27 cellular contexts compared by ENCODE assay signal in genomic region chr5:56759521-56759920, GRCh38. TPM values are rescaled to one million over a fixed set of nuclear protein-coding genes. Genes with fewer than 3 reads are reported as not detected.
DNase-seq lines count a peak whose midpoint lies in the region; TF ChIP-seq lines count a peak whose summit lies in the region.
"Had no signal": no experiment of that assay in that cellular context is flagged by ENCODE, and none has a peak within 500 bp of the region (broad histone marks: within the 10 kb centered on the region; RNA-seq: fewer than 3 reads in every experiment).

No MANE protein-coding gene starts in this region.

- no peak for TF ChIP-seq POLR2A in testis (IDR thresholded peaks at IDR 0.05)
- TF ChIP-seq POLR2A in uterus (IDR thresholded peaks at IDR 0.05): no peak

- no peaks in the 10 kb centered on the region for H3K36me3 Mint-ChIP-seq in progenitor cell of endocrine pancreas (ENCODE audit: insufficient read depth)
- H3K36me3 Mint-ChIP-seq: activated CD4-positive, alpha-beta memory T cell treated with anti-CD3 and anti-CD28 coated beads for 36 hours; activated naive CD4-positive, alpha-beta T cell treated with anti-CD3 and anti-CD28 coated beads, Interleukin-2, amount 50 U/mL, for 72 hours; T-cell had no signal

- H3K4me1 ChIP-seq in OCI-LY1 (ENCODE audit: insufficient read depth, low read length, severe bottlenecking) (peaks cover 81% of the 10 kb centered on the region), testis (peaks cover 9% of the 10 kb centered on the region), uterus (no peaks in the 10 kb centered on the region)
- H3K4me1 ChIP-seq: ascending aorta had no signal

- H3K4me3 Mint-ChIP-seq in progenitor cell of endocrine pancreas (ENCODE audit: low read depth): no peak overlapping the region
- H3K4me3 Mint-ChIP-seq: activated CD4-positive, alpha-beta memory T cell treated with anti-CD3 and anti-CD28 coated beads for 36 hours; T-cell had no signal

- no peak overlapping the region; the same call in 1 of the 2 replicates for H3K4me2 ChIP-seq in OCI-LY1 (ENCODE audit: low read length)

- no peaks in the 10 kb centered on the region for H3K9me2 ChIP-seq in OCI-LY1 (ENCODE audit: low read depth, low read length)

- H3K79me2 ChIP-seq in OCI-LY1 (ENCODE audit: insufficient read depth, low read length): no peaks in the 10 kb centered on the region

- H3K4me3 ChIP-seq in OCI-LY1 (ENCODE audit: low read depth, low read length, poor library complexity, severe bottlenecking) (no peak overlapping the region), testis (no peak overlapping the region), uterus (no peak overlapping the region)
- H3K4me3 ChIP-seq: ascending aorta, K562, SJSA1, skin epidermis, suprapubic skin had no signal

- DNase-seq in SIG-M5 treated with dmso at 0.1 percent for 504 hours (lab: John Stamatoyannopoulos, UW; ENCODE audit: unreplicated experiment) (peak; percentile 7), SIG-M5 (lab: John Stamatoyannopoulos, UW) (no peak), kidney tubule cell (ENCODE audit: low spot score) (peak; percentile 11), testis (peak; percentile 32), progenitor cell of endocrine pancreas (ENCODE audit: low spot score, unreplicated experiment) (no peak), uterus (no peak), AG08396 (ENCODE audit: low spot score) (no peak)
- DNase-seq: activated CD4-positive, alpha-beta memory T cell treated with anti-CD3 and anti-CD28 coated beads for 36 hours; activated CD8-positive, alpha-beta memory T cell treated with anti-CD3 and anti-CD28 coated beads, Interleukin-2, amount 50 U/mL, for 48 hours; Caco-2; DMS79 treated with DMSO at 0.1 percent for 48 hours; erythroblast; foreskin fibroblast; GOT3; MM.1S; NCI-H1417; NCI-H446 treated with DMSO at 0.1 percent for 48 hours; T-cell had no signal

- peaks cover 6% of the 10 kb centered on the region for H3K4me1 Mint-ChIP-seq in progenitor cell of endocrine pancreas (ENCODE audit: low read depth)

- H3K27ac ChIP-seq in OCI-LY1 (ENCODE audit: low read depth, low read length, poor library complexity, severe bottlenecking) (peak overlapping the region; percentile 89), testis (no peak overlapping the region), uterus (no peak overlapping the region)
- H3K27ac ChIP-seq: 22Rv1, ascending aorta, SJSA1, suprapubic skin had no signal

- no peak overlapping the region for H2AFZ ChIP-seq in OCI-LY1 (ENCODE audit: low read length)

- H3K9ac ChIP-seq in OCI-LY1 (ENCODE audit: low read length): peak overlapping the region; percentile 25; the same call in 1 of the 2 replicates

- no peak overlapping the region for H3K27ac Mint-ChIP-seq in progenitor cell of endocrine pancreas
- H3K27ac Mint-ChIP-seq: activated CD4-positive, alpha-beta memory T cell treated with anti-CD3 and anti-CD28 coated beads for 36 hours; activated naive CD4-positive, alpha-beta T cell treated with anti-CD3 and anti-CD28 coated beads, Interleukin-2, amount 50 U/mL, for 72 hours; activated T-helper 2 cell treated with anti-CD3 and anti-CD28 coated beads, Interferon-gamma antibody, Interleukin-2, Interleukin-4, amounts not matched to agents 10 μg/mL and 5 μg/mL and 100 μg/mL, durations not matched to agents 14 hours and 24 hours and 36 hours; T-cell had no signal

- no peaks in the 10 kb centered on the region for H3F3A ChIP-seq in OCI-LY1 (ENCODE audit: insufficient read depth, low read length)

- H3K36me3 ChIP-seq in OCI-LY1 (ENCODE audit: insufficient read depth, low read length) (no peaks in the 10 kb centered on the region), testis (ENCODE audit: low read depth, missing control alignments) (no peaks in the 10 kb centered on the region), uterus (no peaks in the 10 kb centered on the region)
- H3K36me3 ChIP-seq: ascending aorta, SJSA1, suprapubic skin had no signal

- 48 to 61% methylated on average over 4 of the region's 4 CpGs for WGBS in testis, 2 donors

- H3K27me3 Mint-ChIP-seq in progenitor cell of endocrine pancreas: peaks cover 15% of the 10 kb centered on the region
- H3K27me3 Mint-ChIP-seq: activated CD4-positive, alpha-beta memory T cell treated with anti-CD3 and anti-CD28 coated beads for 36 hours; T-cell had no signal

- TF ChIP-seq CTCF in OCI-LY1 (IDR thresholded peaks at IDR 0.05; ENCODE audit: low read length) (no peak), testis (IDR thresholded peaks at IDR 0.05) (no peak), progenitor cell of endocrine pancreas (IDR thresholded peaks at IDR 0.05; ENCODE audit: unreplicated experiment) (no peak), uterus (IDR thresholded peaks at IDR 0.05) (no peak)

- H3K9me3 Mint-ChIP-seq in progenitor cell of endocrine pancreas (ENCODE audit: low read depth): no peaks in the 10 kb centered on the region
- H3K9me3 Mint-ChIP-seq: activated CD4-positive, alpha-beta memory T cell treated with anti-CD3 and anti-CD28 coated beads for 36 hours; activated naive CD4-positive, alpha-beta T cell treated with anti-CD3 and anti-CD28 coated beads, Interleukin-2, amount 50 U/mL, for 72 hours; activated T-helper 2 cell treated with anti-CD3 and anti-CD28 coated beads, Interferon-gamma antibody, Interleukin-2, Interleukin-4, amounts not matched to agents 10 μg/mL and 5 μg/mL and 100 μg/mL, durations not matched to agents 14 hours and 24 hours and 36 hours; T-cell had no signal

- H3K27me3 ChIP-seq in OCI-LY1 (ENCODE audit: insufficient read depth, low read length) (no peaks in the 10 kb centered on the region), testis (no peaks in the 10 kb centered on the region), uterus (no peaks in the 10 kb centered on the region)
- H3K27me3 ChIP-seq: ascending aorta, SJSA1, suprapubic skin had no signal

- H3K9me3 ChIP-seq in OCI-LY1 (ENCODE audit: low read length) (no peaks in the 10 kb centered on the region), testis (no peaks in the 10 kb centered on the region), uterus (no peaks in the 10 kb centered on the region)
- H3K9me3 ChIP-seq: ascending aorta, Caco-2, SJSA1, suprapubic skin had no signal

- intact Hi-C loops in testis (cut with DNase I; ENCODE audit: low total_unique reads): no loop called here
- intact Hi-C loops in uterus (cut with DNase I; ENCODE audit: low total_unique reads): loop anchor here (10.0 kb wide), 1 partner anchor 1035 kb away; no protein-coding TSS in a partner anchor

- H4K20me1 ChIP-seq in OCI-LY1 (ENCODE audit: insufficient read depth, low read length): no peaks in the 10 kb centered on the region

RNA-seq across cellular contexts. Expression of gene MAP3K1, which starts 55.8 kb away (rescaled TPM):
- total RNA-seq in testis (10 to 100 TPM; 42.5 to 52.0 TPM), progenitor cell of endocrine pancreas (20.0 and 24.3 TPM in 2 replicates), uterus (10 to 100 TPM in 3 of 4 donors, 1 to 10 TPM in 1; 9.0 to 95.3 (median 20.0) TPM)
- 20.4 TPM for polyA plus RNA-seq in testis (ENCODE audit: insufficient read depth, low read depth, low replicate concordance)

Comparison
In these comparisons a context has a peak if more than half of its experiments do, and no peak if none do; other contexts are left out.
1. DNase-seq: peak in SIG-M5 treated with dmso at 0.1 percent for 504 hours (single experiment), kidney tubule cell (single experiment) and testis (single experiment); none in SIG-M5 (single experiment), progenitor cell of endocrine pancreas (single experiment), uterus (0 of 2) and AG08396 (single experiment).